ENCODE assay signal across 8 cellular contexts in genomic region chr7:149147730-149148653, GRCh38.
DNase-seq lines count a peak whose midpoint lies in the region; ATAC-seq and TF ChIP-seq lines count a peak whose summit lies in the region.

No MANE protein-coding gene starts in this region.

- no peak for TF ChIP-seq CTCF in epithelial cell of esophagus (IDR thresholded peaks at IDR 0.05; ENCODE audit: insufficient read depth, low read depth, low read length, missing control alignments)

- peak; percentile 0 for DNase-seq in NOMO-1 treated with DMSO at 0.1 percent for 48 hours (lab: John Stamatoyannopoulos, UW; ENCODE audit: unreplicated experiment)
- no peak for DNase-seq in NOMO-1 treated with dmso at 0.1 percent for 144 hours (lab: John Stamatoyannopoulos, UW; ENCODE audit: unreplicated experiment)
- peak; percentile 30 for DNase-seq in NCI-H2171 treated with DMSO at 0.1 percent for 48 hours (lab: John Stamatoyannopoulos, UW)
- DNase-seq in activated T-cell treated with anti-CD3 and anti-CD28 coated beads for 24 hours (ENCODE audit: low read depth), result peak; percentile 48
- peak; percentile 72 for DNase-seq in epithelial cell of esophagus (ENCODE audit: low read depth)
- DNase-seq in middle frontal gyrus (ENCODE audit: extremely low spot score, low spot score), result peak; percentile 37
- DNase-seq in stimulated activated CD8-positive, alpha-beta memory T cell treated with anti-CD3 and anti-CD28 coated beads, Interleukin-4, amount 100 ng/mL, for 48 hours, result peak; percentile 69

- H3K4me3 ChIP-seq in epithelial cell of esophagus (ENCODE audit: low read length), result peak overlapping the region; percentile 73

- peak; percentile 30 for ATAC-seq in HG02938 (IDR thresholded peaks at IDR 0.05; ENCODE audit: unreplicated experiment)
